Comparison of ENCODE assay signal across 21 cellular contexts in genomic region chr19:50402544-50403301, GRCh38. TPM values are rescaled to one million over a fixed set of nuclear protein-coding genes. Genes with fewer than 3 reads are reported as not detected.
DNase-seq lines count a peak whose midpoint lies in the region; ATAC-seq, FAIRE-seq and TF ChIP-seq lines count a peak whose summit lies in the region.
"Had no signal": no experiment of that assay in that cellular context is flagged by ENCODE, and none has a peak within 500 bp of the region (broad histone marks: within the 10 kb centered on the region; RNA-seq: fewer than 3 reads in every experiment).

No MANE protein-coding gene starts in this region.

- H2AFZ ChIP-seq in SK-N-SH (ENCODE audit: low read depth) (no peak overlapping the region), K562 (ENCODE audit: low read depth, low read length) (no peak overlapping the region)

- TF ChIP-seq EP300 in SK-N-SH (IDR thresholded peaks at IDR 0.05; ENCODE audit: borderline replicate concordance in 1 of 2, low read depth in 1 of 2, low read length in 1 of 2) (no peak), K562 (IDR thresholded peaks at IDR 0.05; ENCODE audit: low read length) (no peak)

- H3K9me2 ChIP-seq in SK-N-SH, result no peaks in the 10 kb centered on the region

- H3K9ac ChIP-seq in SK-N-SH (no peak overlapping the region), K562 (ENCODE audit: insufficient read depth in 1 of 2, low read depth in 2 of 2, low read length in 2 of 2) (no peak overlapping the region; a peak in 1 of 4 replicates)
- H3K9ac ChIP-seq: BLaER1 had no signal

- H3K9me3 ChIP-seq in SK-N-SH (no peaks in the 10 kb centered on the region), K562 (replicated peaks; ENCODE audit: control insufficient read depth, insufficient read depth, low read depth, low read length) (no peaks in the 10 kb centered on the region), spleen (no peaks in the 10 kb centered on the region)
- H3K9me3 ChIP-seq: A549, BLaER1, HAP-1 had no signal

- H3K36me3 ChIP-seq in SK-N-SH (replicated peaks in 1 of 2; ENCODE audit: control insufficient read depth in 1 of 2, insufficient read depth in 2 of 2, low read length in 1 of 2) (peaks cover 0 to 13% of the 10 kb centered on the region in 2 experiments), K562 (ENCODE audit: control insufficient read depth, insufficient read depth, low read length) (peaks cover 78% of the 10 kb centered on the region; the same call in 2 of the 3 replicates), spleen (peaks cover 0 to 77% (median 32%) of the 10 kb centered on the region in 6 donors)

- H3K4me1 Mint-ChIP-seq in osteocyte (ENCODE audit: unreplicated experiment), result no peaks in the 10 kb centered on the region
- H3K4me1 Mint-ChIP-seq: CD14-positive monocyte had no signal

- H3K79me2 ChIP-seq in SK-N-SH (ENCODE audit: insufficient read depth) (peaks cover 5% of the 10 kb centered on the region; the same call in 1 of the 2 replicates), K562 (ENCODE audit: control insufficient read depth, insufficient read depth, low read length) (peaks cover 12% of the 10 kb centered on the region; the same call in 2 of the 3 replicates)

- H3K27me3 ChIP-seq in SK-N-SH (ENCODE audit: insufficient read depth), result no peaks in the 10 kb centered on the region
- no peaks in the 10 kb centered on the region for H3K27me3 ChIP-seq in K562 (ENCODE audit: control insufficient read depth in 2 of 2, insufficient read depth in 2 of 2, low read length in 2 of 2)
- H3K27me3 ChIP-seq in spleen (replicated peaks in 1 of 7), result no peaks in the 10 kb centered on the region
- H3K27me3 ChIP-seq: BLaER1 had no signal

- TF ChIP-seq CTCF in SK-N-SH (IDR thresholded peaks at IDR 0.05), result no peak
- no peak for TF ChIP-seq CTCF in K562 (IDR thresholded peaks at IDR 0.05 in 2 of 3, conservative IDR thresholded peaks at IDR 0.05 in 1 of 3; ENCODE audit: insufficient read depth in 2 of 3, low read depth in 1 of 3, low read length in 3 of 3)
- TF ChIP-seq CTCF in spleen (IDR thresholded peaks at IDR 0.05 in 8 of 11, conservative IDR thresholded peaks at IDR 0.05 in 3 of 11), result no peak
- no peak for TF ChIP-seq CTCF in osteocyte (IDR thresholded peaks at IDR 0.05)

- in situ Hi-C loops in K562 (cut with MboI), result no loop called here

- CTCF ChIA-PET in SK-N-SH (lab: Yijun Ruan, JAX), result interaction anchor here (1.1 to 1.4 kb wide), 2 partner anchors 12 to 153 kb away, joined by 3 read pairs; no protein-coding TSS in a partner anchor
- CTCF ChIA-PET in K562 (lab: Yijun Ruan, JAX; ENCODE audit: low intra/inter-chr PET ratio), result no interaction called here

- ATAC-seq in SK-N-SH treated with all-trans-retinoic acid at 6 μM for 48 hours, result no peak
- no peak for ATAC-seq in K562
- peak; percentile 17 for ATAC-seq in esophagus mucosa
- no peak for ATAC-seq in GM19023 (IDR thresholded peaks at IDR 0.05; ENCODE audit: unreplicated experiment)
- ATAC-seq: GM12878 had no signal

- H3F3A ChIP-seq in SK-N-SH (replicated peaks; ENCODE audit: insufficient read depth), result no peaks in the 10 kb centered on the region

- POLR2A ChIA-PET in SK-N-SH (lab: Yijun Ruan, JAX), result no interaction called here
- POLR2A ChIA-PET in K562 (lab: Yijun Ruan, JAX), result no interaction called here

- peak; percentile 32 for DNase-seq in SK-N-SH
- DNase-seq in K562 (ENCODE audit: extremely low read depth in 1 of 4, low spot score in 3 of 4), result no peak
- peak; percentile 70 for DNase-seq in spleen
- DNase-seq in Ammon's horn (ENCODE audit: low spot score), result no peak
- no peak for DNase-seq in osteocyte (ENCODE audit: extremely low spot score, unreplicated experiment)
- DNase-seq: AML-193; CD4-positive, alpha-beta memory T cell; DMS53; DND-41; EL; GOT3 had no signal

- H3K36me3 Mint-ChIP-seq in osteocyte (ENCODE audit: unreplicated experiment), result peaks cover 5% of the 10 kb centered on the region

- no TSS peak for BruUV-seq in K562 (replicated peaks; lab: Mats Ljungman, UMichigan)

- H3K27me3 Mint-ChIP-seq in osteocyte (ENCODE audit: unreplicated experiment), result no peaks in the 10 kb centered on the region
- H3K27me3 Mint-ChIP-seq: CD4-positive, alpha-beta memory T cell had no signal

- H3K4me3 ChIP-seq in SK-N-SH (ENCODE audit: low read depth in 2 of 2, low read length in 1 of 2), result no peak overlapping the region
- H3K4me3 ChIP-seq in K562, result no peak overlapping the region
- H3K4me3 ChIP-seq in spleen, result no peak overlapping the region
- H3K4me3 ChIP-seq: A549, BLaER1, GM12878, HAP-1 had no signal

- intact Hi-C loops in K562 (cut with micrococcal nuclease) (no loop called here), spleen (cut with DNase I; ENCODE audit: low total_unique reads) (no loop called here)

- TF ChIP-seq RAD21 in SK-N-SH (IDR thresholded peaks at IDR 0.05; ENCODE audit: low read length) (no peak), K562 (CRISPR knock-in tag; conservative IDR thresholded peaks at IDR 0.05 in 1 of 2, IDR thresholded peaks at IDR 0.05 in 1 of 2) (no peak)

- no peak overlapping the region for H3K27ac Mint-ChIP-seq in osteocyte (ENCODE audit: unreplicated experiment)

- H3K9me3 Mint-ChIP-seq in osteocyte (ENCODE audit: unreplicated experiment), result no peaks in the 10 kb centered on the region
- H3K9me3 Mint-ChIP-seq: CD4-positive, alpha-beta memory T cell had no signal

- no peak overlapping the region for H3K4me3 Mint-ChIP-seq in osteocyte (ENCODE audit: unreplicated experiment)
- H3K4me3 Mint-ChIP-seq: CD14-positive monocyte; CD4-positive, alpha-beta memory T cell had no signal

- no peak overlapping the region for H3K4me2 ChIP-seq in SK-N-SH
- no peak overlapping the region for H3K4me2 ChIP-seq in K562 (ENCODE audit: insufficient read depth, low read length)
- H3K4me2 ChIP-seq: A549, BLaER1 had no signal

- TF ChIP-seq POLR2A in K562 (conservative IDR thresholded peaks at IDR 0.05) (no peak), spleen (IDR thresholded peaks at IDR 0.05) (no peak)

- WGBS in SK-N-SH (ENCODE audit: low lambda C conversion rate), result 98% methylated on average over 28 of the region's 41 CpGs
- 95% methylated on average over 31 of the region's 41 CpGs for WGBS in K562 (ENCODE audit: insufficient coverage, low coverage, missing lambda C conversion rate)
- 96 to 99% (median 98%) methylated on average over 32 to 41 of the region's 41 CpGs for WGBS in spleen, 5 donors

- FAIRE-seq in K562 (lab: Jason Lieb, UNC), result no peak
- FAIRE-seq: A549, GM12878 had no signal

- H3K4me1 ChIP-seq in SK-N-SH (ENCODE audit: control insufficient read depth in 1 of 2, insufficient read depth in 2 of 2, low read depth in 1 of 2, low read length in 1 of 2) (no peaks in the 10 kb centered on the region), K562 (replicated peaks in 1 of 2; ENCODE audit: control insufficient read depth in 2 of 2, insufficient read depth in 2 of 2, low read length in 2 of 2) (peaks cover 0 to 24% of the 10 kb centered on the region in 2 experiments; a peak in 2 of 5 replicates), spleen (no peaks in the 10 kb centered on the region)
- H3K4me1 ChIP-seq: A549, BLaER1, HAP-1 had no signal

- H3K27ac ChIP-seq in SK-N-SH (ENCODE audit: low read depth in 2 of 2, low read length in 1 of 2), result no peak overlapping the region
- no peak overlapping the region for H3K27ac ChIP-seq in K562 (ENCODE audit: extremely low read depth, low read depth, low read length)
- H3K27ac ChIP-seq in spleen, result no peak overlapping the region
- H3K27ac ChIP-seq: 22Rv1, A549, BLaER1 had no signal

- H4K20me1 ChIP-seq in SK-N-SH (ENCODE audit: insufficient read depth) (no peaks in the 10 kb centered on the region), K562 (replicated peaks; ENCODE audit: control insufficient read depth, insufficient read depth, low read length) (0 out of 2 replicates have a peak, but pooled peaks cover 4% of the 10 kb centered on the region)

- no peaks in the 10 kb centered on the region for H3K9me1 ChIP-seq in K562 (ENCODE audit: control insufficient read depth, insufficient read depth, low read length)

RNA-seq across cellular contexts. Expression of gene SPIB, which starts 16.0 kb away (rescaled TPM):
- polyA plus RNA-seq in SK-N-SH (2012; rRNA removed), result not detected in 2 replicates
- polyA plus RNA-seq in SK-N-SH (2012; cell fraction: cytosol; rRNA removed), result 0.06 TPM in 1 of 2 replicates, not detected in the other
- not detected in 2 replicates for polyA plus RNA-seq in SK-N-SH (2012; cell fraction: nucleus; rRNA removed)
- total RNA-seq in K562 (2011; cell fraction: chromatin; rRNA removed; ENCODE audit: low replicate concordance), result 2.3 and 8.3 TPM in 2 replicates
- total RNA-seq in K562 (2011; cell fraction: nucleolus; rRNA removed), result 4.6 and 5.2 TPM in 2 replicates
- total RNA-seq in K562 (2011; cell fraction: nucleoplasm; rRNA removed), result 3.9 and 4.4 TPM in 2 replicates
- 0.33 and 0.45 TPM in 2 replicates for total RNA-seq in K562 (2014; rRNA removed)
- 0.22 and 0.25 TPM in 2 replicates for total RNA-seq in K562 (2014; rRNA removed; fragmentation: Illumina TruSeq; extraction: Trizol)
- total RNA-seq in K562 (2015; rRNA removed; fragmentation: Illumina TruSeq; extraction: Trizol), result 0.40 and 0.45 TPM in 2 replicates
- 1.0 and 1.3 TPM in 2 replicates for total RNA-seq in K562 (2021)
- 0.46 and 0.60 TPM in 2 replicates for polyA plus RNA-seq in K562 (2011; rRNA removed)
- polyA plus RNA-seq in K562 (2011; cell fraction: cytosol; rRNA removed), result 0.41 and 0.94 TPM in 2 replicates
- polyA plus RNA-seq in K562 (2011; cell fraction: nucleus; rRNA removed), result 2.5 and 7.6 TPM in 2 replicates
- polyA plus RNA-seq in K562 (2012), result 0.53 and 1.1 TPM in 2 replicates
- polyA plus RNA-seq in K562 (2014; fragmentation: Illumina TruSeq; extraction: Trizol), result 0.24 and 0.76 TPM in 2 replicates
- under 1 TPM in 1 of 2 experiments, not detected in 1; 0.06 TPM for polyA plus RNA-seq in K562 (2014; fragmentation: Nextera tagmentation; extraction: Ambion mirVana)
- 0.53 and 0.92 TPM in 2 replicates for polyA plus RNA-seq in K562 (2014; rRNA removed)
- polyA minus RNA-seq in K562 (2011; rRNA and poly(A)+ RNA removed), result 0.06 and 0.07 TPM in 2 replicates
- polyA minus RNA-seq in K562 (2011; cell fraction: cytosol; rRNA and poly(A)+ RNA removed), result not detected in 2 replicates
- polyA minus RNA-seq in K562 (2011; cell fraction: nucleus; rRNA and poly(A)+ RNA removed), result 0.33 and 0.94 TPM in 2 replicates
- 0.44 TPM for total RNA-seq in esophagus mucosa
- 10 to 100 TPM; 22.1 to 76.6 (median 34.4) TPM for total RNA-seq in spleen
- polyA plus RNA-seq in spleen, result 10 to 100 TPM; 55.5 to 90.5 (median 86.1) TPM
- not detected in 2 replicates for total RNA-seq in osteocyte
- total RNA-seq: CD4-positive, alpha-beta memory T cell had no signal

RNA-seq across cellular contexts. Expression of gene POLD1, which starts 18.6 kb away (rescaled TPM):
- 28.6 and 33.6 TPM in 2 replicates for polyA plus RNA-seq in SK-N-SH (2012; rRNA removed)
- 8.1 and 14.9 TPM in 2 replicates for polyA plus RNA-seq in SK-N-SH (2012; cell fraction: cytosol; rRNA removed)
- 109 and 151 TPM in 2 replicates for polyA plus RNA-seq in SK-N-SH (2012; cell fraction: nucleus; rRNA removed)
- total RNA-seq in K562 (2011; cell fraction: chromatin; rRNA removed; ENCODE audit: low replicate concordance), result 79.9 and 373 TPM in 2 replicates
- total RNA-seq in K562 (2011; cell fraction: nucleolus; rRNA removed), result 460 and 477 TPM in 2 replicates
- 147 and 179 TPM in 2 replicates for total RNA-seq in K562 (2011; cell fraction: nucleoplasm; rRNA removed)
- total RNA-seq in K562 (2014; rRNA removed), result 258 and 338 TPM in 2 replicates
- total RNA-seq in K562 (2014; rRNA removed; fragmentation: Illumina TruSeq; extraction: Trizol), result 15.3 and 28.3 TPM in 2 replicates
- 89.4 and 95.2 TPM in 2 replicates for total RNA-seq in K562 (2015; rRNA removed; fragmentation: Illumina TruSeq; extraction: Trizol)
- 296 and 312 TPM in 2 replicates for total RNA-seq in K562 (2021)
- 45.2 and 88.6 TPM in 2 replicates for polyA plus RNA-seq in K562 (2011; rRNA removed)
- polyA plus RNA-seq in K562 (2011; cell fraction: cytosol; rRNA removed), result 86.2 and 222 TPM in 2 replicates
- 460 and 607 TPM in 2 replicates for polyA plus RNA-seq in K562 (2011; cell fraction: nucleus; rRNA removed)
- polyA plus RNA-seq in K562 (2012), result 164 and 224 TPM in 2 replicates
- 47.8 and 97.9 TPM in 2 replicates for polyA plus RNA-seq in K562 (2014; fragmentation: Illumina TruSeq; extraction: Trizol)
- 1 to 10 TPM; 1.3 to 6.4 TPM for polyA plus RNA-seq in K562 (2014; fragmentation: Nextera tagmentation; extraction: Ambion mirVana)
- polyA plus RNA-seq in K562 (2014; rRNA removed), result 161 and 163 TPM in 2 replicates
- 33.3 and 52.7 TPM in 2 replicates for polyA minus RNA-seq in K562 (2011; rRNA and poly(A)+ RNA removed)
- 165 and 236 TPM in 2 replicates for polyA minus RNA-seq in K562 (2011; cell fraction: cytosol; rRNA and poly(A)+ RNA removed)
- 166 and 171 TPM in 2 replicates for polyA minus RNA-seq in K562 (2011; cell fraction: nucleus; rRNA and poly(A)+ RNA removed)
- 24.3 TPM for total RNA-seq in esophagus mucosa
- total RNA-seq in spleen, result 10 to 100 TPM; 26.5 to 39.9 (median 28.2) TPM
- 10 to 100 TPM; 50.9 to 66.6 (median 66.5) TPM for polyA plus RNA-seq in spleen
- 19.6 and 22.2 TPM in 2 replicates for total RNA-seq in osteocyte

RNA-seq across cellular contexts. Expression of gene NR1H2, which starts 26.5 kb away (rescaled TPM):
- polyA plus RNA-seq in SK-N-SH (2012; rRNA removed) (72.8 and 108 TPM in 2 replicates), K562 (2011; rRNA removed) (24.0 and 37.5 TPM in 2 replicates), K562 (2014; fragmentation: Illumina TruSeq; extraction: Trizol) (23.8 and 51.0 TPM in 2 replicates), K562 (2014; fragmentation: Nextera tagmentation; extraction: Ambion mirVana) (1 to 10 TPM in 1 of 2 experiments, under 1 TPM in 1; 0.11 to 1.5 TPM), K562 (2014; rRNA removed) (61.9 and 73.8 TPM in 2 replicates), spleen (10 to 100 TPM; 53.1 to 75.5 (median 55.8) TPM)
- 66.3 and 75.1 TPM in 2 replicates for polyA plus RNA-seq in SK-N-SH (2012; cell fraction: cytosol; rRNA removed)
- polyA plus RNA-seq in SK-N-SH (2012; cell fraction: nucleus; rRNA removed), result 141 and 150 TPM in 2 replicates
- total RNA-seq in K562 (2011; cell fraction: chromatin; rRNA removed; ENCODE audit: low replicate concordance), result 31.6 and 83.2 TPM in 2 replicates
- total RNA-seq in K562 (2011; cell fraction: nucleolus; rRNA removed), result 66.3 and 72.5 TPM in 2 replicates
- 41.0 and 45.6 TPM in 2 replicates for total RNA-seq in K562 (2011; cell fraction: nucleoplasm; rRNA removed)
- total RNA-seq in K562 (2014; rRNA removed) (51.4 and 68.1 TPM in 2 replicates), K562 (2014; rRNA removed; fragmentation: Illumina TruSeq; extraction: Trizol) (10.6 and 12.3 TPM in 2 replicates), K562 (2015; rRNA removed; fragmentation: Illumina TruSeq; extraction: Trizol) (32.9 and 35.0 TPM in 2 replicates), K562 (2021) (56.7 and 58.2 TPM in 2 replicates), esophagus mucosa (33.4 TPM), spleen (10 to 100 TPM; 59.9 to 96.0 (median 84.8) TPM), osteocyte (53.4 and 64.5 TPM in 2 replicates)
- polyA plus RNA-seq in K562 (2011; cell fraction: cytosol; rRNA removed), result 42.2 and 70.3 TPM in 2 replicates
- polyA plus RNA-seq in K562 (2011; cell fraction: nucleus; rRNA removed), result 71.7 and 110 TPM in 2 replicates
- polyA plus RNA-seq in K562 (2012), result 51.4 and 65.3 TPM in 2 replicates
- 12.7 and 17.8 TPM in 2 replicates for polyA minus RNA-seq in K562 (2011; rRNA and poly(A)+ RNA removed)
- polyA minus RNA-seq in K562 (2011; cell fraction: cytosol; rRNA and poly(A)+ RNA removed), result 15.7 and 17.4 TPM in 2 replicates
- 28.8 and 37.7 TPM in 2 replicates for polyA minus RNA-seq in K562 (2011; cell fraction: nucleus; rRNA and poly(A)+ RNA removed)

RNA-seq across cellular contexts. Expression of gene MYBPC2, which starts 30.0 kb away (rescaled TPM):
- polyA plus RNA-seq in SK-N-SH (2012; rRNA removed) (not detected in 2 replicates), K562 (2011; rRNA removed) (0.14 and 0.19 TPM in 2 replicates), K562 (2014; fragmentation: Illumina TruSeq; extraction: Trizol) (not detected in 2 replicates), K562 (2014; fragmentation: Nextera tagmentation; extraction: Ambion mirVana) (not detected), K562 (2014; rRNA removed) (0.01 TPM in 1 of 2 replicates, not detected in the other), spleen (1 to 10 TPM in 1 of 3 donors, under 1 TPM in 2; 0.33 to 1.7 (median 0.45) TPM)
- polyA plus RNA-seq in SK-N-SH (2012; cell fraction: cytosol; rRNA removed), result not detected in 2 replicates
- polyA plus RNA-seq in SK-N-SH (2012; cell fraction: nucleus; rRNA removed), result not detected in 2 replicates
- total RNA-seq in K562 (2011; cell fraction: chromatin; rRNA removed; ENCODE audit: low replicate concordance), result 0.30 and 0.67 TPM in 2 replicates
- not detected in 2 replicates for total RNA-seq in K562 (2011; cell fraction: nucleolus; rRNA removed)
- not detected in 2 replicates for total RNA-seq in K562 (2011; cell fraction: nucleoplasm; rRNA removed)
- total RNA-seq in K562 (2014; rRNA removed) (not detected in 2 replicates), K562 (2014; rRNA removed; fragmentation: Illumina TruSeq; extraction: Trizol) (not detected in 2 replicates), K562 (2015; rRNA removed; fragmentation: Illumina TruSeq; extraction: Trizol) (not detected in 2 replicates), K562 (2021) (0.04 TPM in 1 of 2 replicates, not detected in the other), esophagus mucosa (0.08 TPM), spleen (1 to 10 TPM in 1 of 7 donors, under 1 TPM in 4, not detected in 2; 0.28 to 1.5 (median 0.40) TPM), osteocyte (not detected in 2 replicates)
- 0.06 and 0.07 TPM in 2 replicates for polyA plus RNA-seq in K562 (2011; cell fraction: cytosol; rRNA removed)
- polyA plus RNA-seq in K562 (2011; cell fraction: nucleus; rRNA removed), result 0.31 and 0.60 TPM in 2 replicates
- 0.01 TPM in 1 of 2 replicates, not detected in the other for polyA plus RNA-seq in K562 (2012)
- polyA minus RNA-seq in K562 (2011; rRNA and poly(A)+ RNA removed), result 0.06 TPM in 1 of 2 replicates, not detected in the other
- polyA minus RNA-seq in K562 (2011; cell fraction: cytosol; rRNA and poly(A)+ RNA removed), result not detected in 2 replicates
- polyA minus RNA-seq in K562 (2011; cell fraction: nucleus; rRNA and poly(A)+ RNA removed), result 0.22 TPM in 1 of 2 replicates, not detected in the other
- total RNA-seq: CD4-positive, alpha-beta memory T cell; G401 had no signal
- polyA plus RNA-seq: CD14-positive monocyte had no signal

RNA-seq across cellular contexts. Expression of gene NAPSA, which starts 37.3 kb away (rescaled TPM):
- polyA plus RNA-seq in SK-N-SH (2012; rRNA removed) (0.43 and 0.76 TPM in 2 replicates), K562 (2011; rRNA removed) (1.2 and 1.9 TPM in 2 replicates), K562 (2014; fragmentation: Illumina TruSeq; extraction: Trizol) (0.89 and 1.1 TPM in 2 replicates), K562 (2014; fragmentation: Nextera tagmentation; extraction: Ambion mirVana) (under 1 TPM; 0.25 to 0.49 TPM), K562 (2014; rRNA removed) (0.69 and 1.6 TPM in 2 replicates), spleen (1 to 10 TPM; 4.5 to 6.4 (median 5.0) TPM)
- polyA plus RNA-seq in SK-N-SH (2012; cell fraction: cytosol; rRNA removed), result 0.05 and 0.20 TPM in 2 replicates
- polyA plus RNA-seq in SK-N-SH (2012; cell fraction: nucleus; rRNA removed), result 3.4 and 4.7 TPM in 2 replicates
- total RNA-seq in K562 (2011; cell fraction: chromatin; rRNA removed; ENCODE audit: low replicate concordance), result 3.9 and 8.3 TPM in 2 replicates
- 5.0 and 5.5 TPM in 2 replicates for total RNA-seq in K562 (2011; cell fraction: nucleolus; rRNA removed)
- 3.6 and 5.6 TPM in 2 replicates for total RNA-seq in K562 (2011; cell fraction: nucleoplasm; rRNA removed)
- total RNA-seq in K562 (2014; rRNA removed) (0.41 and 0.78 TPM in 2 replicates), K562 (2014; rRNA removed; fragmentation: Illumina TruSeq; extraction: Trizol) (0.45 and 0.65 TPM in 2 replicates), K562 (2015; rRNA removed; fragmentation: Illumina TruSeq; extraction: Trizol) (0.45 and 0.76 TPM in 2 replicates), K562 (2021) (1.9 and 2.3 TPM in 2 replicates), esophagus mucosa (0.40 TPM), spleen (1 to 10 TPM; 1.5 to 3.4 (median 2.3) TPM), osteocyte (0.16 and 1.3 TPM in 2 replicates)
- polyA plus RNA-seq in K562 (2011; cell fraction: cytosol; rRNA removed), result 1.4 and 1.9 TPM in 2 replicates
- 11.3 and 12.5 TPM in 2 replicates for polyA plus RNA-seq in K562 (2011; cell fraction: nucleus; rRNA removed)
- 2.0 and 3.0 TPM in 2 replicates for polyA plus RNA-seq in K562 (2012)
- 0.42 and 0.57 TPM in 2 replicates for polyA minus RNA-seq in K562 (2011; rRNA and poly(A)+ RNA removed)
- 1.5 TPM in 1 of 2 replicates, not detected in the other for polyA minus RNA-seq in K562 (2011; cell fraction: cytosol; rRNA and poly(A)+ RNA removed)
- polyA minus RNA-seq in K562 (2011; cell fraction: nucleus; rRNA and poly(A)+ RNA removed), result 2.0 and 2.2 TPM in 2 replicates

Comparison
In these comparisons a context has a peak if more than half of its experiments do, and no peak if none do; other contexts are left out.
1. DNase-seq: peak in SK-N-SH (single experiment) and spleen (single experiment); none in K562 (0 of 4), Ammon's horn (single experiment) and osteocyte (single experiment).